ENCODE assay signal across 1 cellular context in genomic region chr5:502325-503079, GRCh38.
TF ChIP-seq lines count a peak whose summit lies in the region.

No MANE protein-coding gene starts in this region.

TF ChIP-seq in WTC11, 78 proteins besides CTCF, POLR2A, EP300 and RAD21 (continued from another document):
- TF ChIP-seq, protein P1, sequence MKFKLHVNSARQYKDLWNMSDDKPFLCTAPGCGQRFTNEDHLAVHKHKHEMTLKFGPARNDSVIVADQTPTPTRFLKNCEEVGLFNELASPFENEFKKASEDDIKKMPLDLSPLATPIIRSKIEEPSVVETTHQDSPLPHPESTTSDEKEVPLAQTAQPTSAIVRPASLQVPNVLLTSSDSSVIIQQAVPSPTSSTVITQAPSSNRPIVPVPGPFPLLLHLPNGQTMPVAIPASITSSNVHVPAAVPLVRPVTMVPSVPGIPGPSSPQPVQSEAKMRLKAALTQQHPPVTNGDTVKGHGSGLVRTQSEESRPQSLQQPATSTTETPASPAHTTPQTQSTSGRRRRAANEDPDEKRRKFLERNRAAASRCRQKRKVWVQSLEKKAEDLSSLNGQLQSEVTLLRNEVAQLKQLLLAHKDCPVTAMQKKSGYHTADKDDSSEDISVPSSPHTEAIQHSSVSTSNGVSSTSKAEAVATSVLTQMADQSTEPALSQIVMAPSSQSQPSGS (CRISPR knock-in tag; IDR thresholded peaks at IDR 0.05; ENCODE audit: borderline replicate concordance, low read depth): no peak
- TF ChIP-seq HMGA2 (CRISPR knock-in tag; IDR thresholded peaks at IDR 0.05): no peak
